13 cellular contexts compared by ENCODE assay signal in genomic region chr10:61217851-61218565, GRCh38.
DNase-seq lines count a peak whose midpoint lies in the region; ATAC-seq and TF ChIP-seq lines count a peak whose summit lies in the region.
"Had no signal": no experiment of that assay in that cellular context is flagged by ENCODE, and none has a peak within 500 bp of the region (broad histone marks: within the 10 kb centered on the region; RNA-seq: fewer than 3 reads in every experiment).

No MANE protein-coding gene starts in this region.

- H3K9me3 Mint-ChIP-seq in nephron, result peaks cover 3% of the 10 kb centered on the region
- no peaks in the 10 kb centered on the region for H3K9me3 Mint-ChIP-seq in activated naive CD8-positive, alpha-beta T cell treated with anti-CD3 and anti-CD28 coated beads, Interleukin-2, amount 50 U/mL, for 24 hours

- H3K27ac Mint-ChIP-seq in nephron, result peak overlapping the region in 2 of 3 experiments; percentile 16 to 25
- H3K27ac Mint-ChIP-seq in activated naive CD8-positive, alpha-beta T cell treated with anti-CD3 and anti-CD28 coated beads, Interleukin-2, amount 50 U/mL, for 24 hours, result no peak overlapping the region
- H3K27ac Mint-ChIP-seq: CD4-positive, CD25-positive, alpha-beta regulatory T cell; CD8-positive, alpha-beta memory T cell had no signal

- no peak for ATAC-seq in esophagus mucosa
- no peak for ATAC-seq in GM18873 (IDR thresholded peaks at IDR 0.05; ENCODE audit: low FRiP score, unreplicated experiment)
- ATAC-seq in activated naive CD8-positive, alpha-beta T cell treated with anti-CD3 and anti-CD28 coated beads, Interleukin-2, amount 50 U/mL, for 24 hours, result no peak

- TF ChIP-seq CTCF in nephron (IDR thresholded peaks at IDR 0.05; ENCODE audit: unreplicated experiment in 3 of 3), result no peak

- H3K4me3 Mint-ChIP-seq in nephron, result no peak overlapping the region
- H3K4me3 Mint-ChIP-seq in activated naive CD8-positive, alpha-beta T cell treated with anti-CD3 and anti-CD28 coated beads, Interleukin-2, amount 50 U/mL, for 24 hours, result no peak overlapping the region
- H3K4me3 Mint-ChIP-seq: CD4-positive, CD25-positive, alpha-beta regulatory T cell; CD8-positive, alpha-beta memory T cell had no signal

- DNase-seq in LHCN-M2 (ENCODE audit: low read depth) (peak; percentile 27), foreskin melanocyte (peak; percentile 68)
- no peak for DNase-seq in activated naive CD8-positive, alpha-beta T cell treated with anti-CD3 and anti-CD28 coated beads, Interleukin-2, amount 50 U/mL, for 24 hours
- DNase-seq: ACHN; BE2C; C1 segment of cervical spinal cord; Caco-2; CD4-positive, CD25-positive, alpha-beta regulatory T cell; CD8-positive, alpha-beta memory T cell; GM23248 had no signal

- H3K27me3 Mint-ChIP-seq in nephron (ENCODE audit: low read depth), result no peaks in the 10 kb centered on the region
- peaks cover 2% of the 10 kb centered on the region for H3K27me3 Mint-ChIP-seq in activated naive CD8-positive, alpha-beta T cell treated with anti-CD3 and anti-CD28 coated beads, Interleukin-2, amount 50 U/mL, for 24 hours

- no peaks in the 10 kb centered on the region for H3K36me3 Mint-ChIP-seq in nephron (ENCODE audit: low read depth)
- no peaks in the 10 kb centered on the region for H3K36me3 Mint-ChIP-seq in activated naive CD8-positive, alpha-beta T cell treated with anti-CD3 and anti-CD28 coated beads, Interleukin-2, amount 50 U/mL, for 24 hours (ENCODE audit: low read depth)
- H3K36me3 Mint-ChIP-seq: CD4-positive, CD25-positive, alpha-beta regulatory T cell; CD8-positive, alpha-beta memory T cell had no signal

- peaks cover 10% of the 10 kb centered on the region for H3K4me1 Mint-ChIP-seq in nephron
- no peaks in the 10 kb centered on the region for H3K4me1 Mint-ChIP-seq in activated naive CD8-positive, alpha-beta T cell treated with anti-CD3 and anti-CD28 coated beads, Interleukin-2, amount 50 U/mL, for 24 hours
- H3K4me1 Mint-ChIP-seq: CD4-positive, CD25-positive, alpha-beta regulatory T cell; CD8-positive, alpha-beta memory T cell had no signal
